30 cellular contexts compared by ENCODE assay signal in genomic region chr14:74541225-74541624, GRCh38.
"Had no signal": no experiment of that assay in that cellular context is flagged by ENCODE, and none has a peak within 500 bp of the region (broad histone marks: within the 10 kb centered on the region; RNA-seq: fewer than 3 reads in every experiment).

No MANE protein-coding gene starts in this region.

- FAIRE-seq: endometrium, endothelial cell of umbilical vein had no signal

- H3K36me3 ChIP-seq: adrenal gland, WERI-Rb-1 had no signal

- DNase-seq: activated B cell treated with CpG ODN at 0.5 μM for 24 hours; activated CD4-positive, alpha-beta T cell treated with anti-CD3 and anti-CD28 coated beads for 48 hours; activated CD4-positive, alpha-beta T cell treated with anti-CD3 and anti-CD28 coated beads, Interleukin-2, amount 50 U/mL, for 1 hour; activated CD4-positive, alpha-beta T cell treated with anti-CD3 and anti-CD28 coated beads, Interleukin-2, amount 50 U/mL, for 48 hours; activated CD8-positive, alpha-beta memory T cell treated with anti-CD3 and anti-CD28 coated beads for 24 hours; activated CD8-positive, alpha-beta T cell treated with anti-CD3 and anti-CD28 coated beads for 36 hours; activated effector memory CD4-positive, alpha-beta T cell treated with Interleukin-2 at 50 U/mL for 16 hours; activated gamma-delta T cell treated with Interleukin-2 at 50 U/mL for 16 hours; activated naive CD4-positive, alpha-beta T cell treated with Interleukin-2 at 50 U/mL for 16 hours; activated naive CD8-positive, alpha-beta T cell treated with anti-CD3 and anti-CD28 coated beads for 36 hours; activated naive CD8-positive, alpha-beta T cell treated with anti-CD3 and anti-CD28 coated beads, Interleukin-2, amount 50 U/mL, for 24 hours; activated T-cell treated with anti-CD3 and anti-CD28 coated beads, Interleukin-2, amount 50 U/mL, for 4 hours; adrenal gland; amygdala; body of pancreas; caudate nucleus; cortex of kidney; effector CD8-positive, alpha-beta T cell; esophagus squamous epithelium; foreskin melanocyte; T-helper 1 cell; T-helper 17 cell; T1000; WERI-Rb-1 had no signal

- H3K4me3 ChIP-seq: adrenal gland, body of pancreas, esophagus squamous epithelium, gastroesophageal sphincter had no signal

- H3K9me3 ChIP-seq: adrenal gland, body of pancreas, esophagus squamous epithelium, gastroesophageal sphincter had no signal

- H3K4me1 ChIP-seq: adrenal gland, body of pancreas, esophagus squamous epithelium, gastroesophageal sphincter had no signal

- H3K27me3 ChIP-seq: adrenal gland, body of pancreas, esophagus squamous epithelium, gastroesophageal sphincter had no signal

- H3K27ac ChIP-seq: adrenal gland, body of pancreas, epithelial cell of prostate, esophagus squamous epithelium, gastroesophageal sphincter, WERI-Rb-1 had no signal

- ATAC-seq: activated CD4-positive, CD25-positive, alpha-beta regulatory T cell treated with anti-CD3 and anti-CD28 coated beads, Interleukin-2, amount 50 U/mL, for 24 hours; activated CD8-positive, alpha-beta T cell treated with anti-CD3 and anti-CD28 coated beads for 36 hours; activated naive CD8-positive, alpha-beta T cell treated with anti-CD3 and anti-CD28 coated beads, Interleukin-2, amount 50 U/mL, for 24 hours; activated T-cell treated with anti-CD3 and anti-CD28 coated beads, Interleukin-2, amount 50 U/mL, for 4 hours; activated T-helper 17 cell treated with anti-CD3 and anti-CD28 coated beads, Interleukin-2, amount 50 U/mL, for 72 hours; body of pancreas; gastroesophageal sphincter; T-helper 17 cell had no signal
